Comparison of ENCODE assay signal across 15 cellular contexts in the genomic region with DNA sequence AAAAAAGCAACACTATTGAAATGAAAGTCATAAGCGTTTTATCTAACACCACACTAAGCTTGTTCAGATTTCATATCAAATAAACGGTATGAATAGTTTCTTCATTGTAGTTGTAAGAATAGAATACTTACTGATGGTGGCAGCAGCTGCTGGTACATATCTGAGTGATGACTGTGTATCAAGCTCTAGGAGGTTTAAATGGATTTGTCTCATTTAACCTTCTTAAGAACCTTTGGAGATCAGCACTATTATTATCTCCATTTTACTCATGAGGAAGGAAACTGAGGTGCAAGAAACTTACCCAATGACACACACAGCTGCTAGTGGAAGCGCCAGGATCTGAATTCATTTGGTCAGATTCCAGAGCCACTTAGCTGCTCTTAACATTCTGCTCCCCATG.
DNase-seq lines count a peak whose midpoint lies in the region; TF ChIP-seq lines count a peak whose summit lies in the region.
"Had no signal": no experiment of that assay in that cellular context is flagged by ENCODE, and none has a peak within 500 bp of the region (broad histone marks: within the 10 kb centered on the region; RNA-seq: fewer than 3 reads in every experiment).

No MANE protein-coding gene starts in this region.

- H3K36me3 Mint-ChIP-seq in activated CD4-positive, alpha-beta memory T cell treated with anti-CD3 and anti-CD28 coated beads, Interleukin-2, amount 10 ng/mL, durations not matched to agents 7 days and 5 days (ENCODE audit: low read depth) = peaks cover 10% of the 10 kb centered on the region

- peaks cover 37% of the 10 kb centered on the region for H3K4me1 ChIP-seq in adipocyte (ENCODE audit: control insufficient read depth, insufficient read depth, low read length)

- no peak overlapping the region for H3K27ac Mint-ChIP-seq in activated CD4-positive, alpha-beta memory T cell treated with anti-CD3 and anti-CD28 coated beads, Interleukin-2, amount 10 ng/mL, durations not matched to agents 7 days and 5 days
- H3K27ac Mint-ChIP-seq: activated CD4-positive, alpha-beta memory T cell treated with anti-CD3 and anti-CD28 coated beads for 36 hours; dendritic cell treated with granulocyte-macrophage colony-stimulating factor and Interleukin-4, amounts not matched to agents 40 ng/mL and 50 ng/mL, for 4 days had no signal

- no peaks in the 10 kb centered on the region for H3K27me3 Mint-ChIP-seq in activated CD4-positive, alpha-beta memory T cell treated with anti-CD3 and anti-CD28 coated beads, Interleukin-2, amount 10 ng/mL, durations not matched to agents 7 days and 5 days
- H3K27me3 Mint-ChIP-seq: activated CD4-positive, alpha-beta memory T cell treated with anti-CD3 and anti-CD28 coated beads for 36 hours; dendritic cell treated with granulocyte-macrophage colony-stimulating factor and Interleukin-4, amounts not matched to agents 40 ng/mL and 50 ng/mL, for 4 days had no signal

- H3K4me3 ChIP-seq in adipocyte (ENCODE audit: low read length) = no peak overlapping the region
- H3K4me3 ChIP-seq in fibroblast of the aortic adventitia (ENCODE audit: low read depth, low read length) = no peak overlapping the region

- DNase-seq in GM03348 (ENCODE audit: low spot score) = peak; percentile 48
- peak; percentile 64 for DNase-seq in adipocyte (ENCODE audit: low read depth)
- peak; percentile 52 for DNase-seq in fibroblast of the aortic adventitia (ENCODE audit: low read depth)
- DNase-seq in putamen (ENCODE audit: low spot score) = peak; percentile 18
- no peak for DNase-seq in activated CD4-positive, CD25-positive, alpha-beta regulatory T cell (lab: John Stamatoyannopoulos, UW)
- no peak for DNase-seq in C1 segment of cervical spinal cord (lab: John Stamatoyannopoulos, UW)
- DNase-seq in RPMI8226 = no peak
- no peak for DNase-seq in activated CD4-positive, alpha-beta memory T cell treated with anti-CD3 and anti-CD28 coated beads, Interleukin-2, amount 10 ng/mL, durations not matched to agents 7 days and 5 days
- DNase-seq: activated CD4-positive, alpha-beta memory T cell treated with anti-CD3 and anti-CD28 coated beads for 36 hours; amniotic stem cell; mesendoderm; NCI-H1105; small intestine; stimulated activated naive CD4-positive, alpha-beta T cell treated with Interleukin-2 at 50 U/mL for 16 hours had no signal

- POLR2A ChIA-PET in activated CD4-positive, alpha-beta memory T cell treated with anti-CD3 and anti-CD28 coated beads, Interleukin-2, amount 10 ng/mL, durations not matched to agents 7 days and 5 days (lab: Charles Lee) = no interaction called here

- H3K27me3 ChIP-seq in adipocyte (replicated peaks; ENCODE audit: control insufficient read depth, insufficient read depth, low read length) = no peaks in the 10 kb centered on the region

- no peaks in the 10 kb centered on the region for H3K9me3 ChIP-seq in adipocyte (ENCODE audit: control insufficient read depth, low read length)

- TF ChIP-seq CTCF in fibroblast of the aortic adventitia (IDR thresholded peaks at IDR 0.05; ENCODE audit: insufficient read depth, low read length) = no peak

- no peaks in the 10 kb centered on the region for H3K9me3 Mint-ChIP-seq in activated CD4-positive, alpha-beta memory T cell treated with anti-CD3 and anti-CD28 coated beads, Interleukin-2, amount 10 ng/mL, durations not matched to agents 7 days and 5 days
- H3K9me3 Mint-ChIP-seq: activated CD4-positive, alpha-beta memory T cell treated with anti-CD3 and anti-CD28 coated beads for 36 hours; dendritic cell treated with granulocyte-macrophage colony-stimulating factor and Interleukin-4, amounts not matched to agents 40 ng/mL and 50 ng/mL, for 4 days had no signal

- CTCF ChIA-PET in activated CD4-positive, alpha-beta memory T cell treated with anti-CD3 and anti-CD28 coated beads, Interleukin-2, amount 10 ng/mL, durations not matched to agents 7 days and 5 days (lab: Charles Lee) = no interaction called here

- H3K9ac ChIP-seq in adipocyte (ENCODE audit: low read length) = no peak overlapping the region

- no peak overlapping the region for H3K4me3 Mint-ChIP-seq in activated CD4-positive, alpha-beta memory T cell treated with anti-CD3 and anti-CD28 coated beads, Interleukin-2, amount 10 ng/mL, durations not matched to agents 7 days and 5 days
- H3K4me3 Mint-ChIP-seq: activated CD4-positive, alpha-beta memory T cell treated with anti-CD3 and anti-CD28 coated beads for 36 hours; dendritic cell treated with granulocyte-macrophage colony-stimulating factor and Interleukin-4, amounts not matched to agents 40 ng/mL and 50 ng/mL, for 4 days had no signal

- peaks cover 17% of the 10 kb centered on the region for H3K4me1 Mint-ChIP-seq in activated CD4-positive, alpha-beta memory T cell treated with anti-CD3 and anti-CD28 coated beads, Interleukin-2, amount 10 ng/mL, durations not matched to agents 7 days and 5 days

- no peaks in the 10 kb centered on the region for H3K36me3 ChIP-seq in adipocyte (ENCODE audit: control insufficient read depth, insufficient read depth, low read length, severe bottlenecking)

Comparison
In these comparisons a context has a peak if more than half of its experiments do, and no peak if none do; other contexts are left out.
1. DNase-seq: peak in GM03348 (single experiment), adipocyte (single experiment), fibroblast of the aortic adventitia (single experiment) and putamen (single experiment); none in activated CD4-positive, CD25-positive, alpha-beta regulatory T cell (0 of 4), C1 segment of cervical spinal cord (0 of 14), RPMI8226 (single experiment) and activated CD4-positive, alpha-beta memory T cell treated with anti-CD3 and anti-CD28 coated beads, Interleukin-2, amount 10 ng/mL, durations not matched to agents 7 days and 5 days (single experiment).